ENCODE assay signal across 19 cellular contexts in the genomic region with DNA sequence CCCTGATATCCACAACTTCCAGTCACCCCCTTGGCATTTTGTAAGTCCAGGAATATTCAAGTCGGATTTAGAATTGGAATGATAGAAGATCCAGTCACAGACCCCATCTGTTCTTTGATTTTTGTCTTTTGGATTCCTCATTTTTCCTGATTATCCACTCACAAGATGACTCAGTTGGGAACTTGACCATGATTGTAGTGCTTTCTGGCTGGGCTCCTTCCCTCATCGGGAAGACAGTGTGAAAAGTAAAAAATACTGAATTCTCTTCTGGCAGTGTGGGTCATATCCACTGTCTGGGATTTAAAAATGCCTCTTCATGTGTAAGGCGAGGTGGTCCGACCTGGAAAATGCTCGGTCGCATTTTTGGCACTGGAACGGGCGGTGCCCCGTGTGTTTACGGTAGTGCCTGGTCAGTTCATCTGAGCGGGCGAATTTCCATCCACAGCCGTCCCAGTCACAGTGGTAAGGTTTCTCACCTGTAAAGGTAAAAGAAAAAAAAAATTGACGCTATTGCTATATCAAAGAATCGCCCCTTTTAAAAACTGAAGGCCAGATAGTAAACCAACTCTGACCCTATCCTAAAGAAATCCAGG. TPM values are rescaled to one million over a fixed set of nuclear protein-coding genes. Genes with fewer than 3 reads are reported as not detected.
DNase-seq lines count a peak whose midpoint lies in the region; ATAC-seq and TF ChIP-seq lines count a peak whose summit lies in the region.
"Had no signal": no experiment of that assay in that cellular context is flagged by ENCODE, and none has a peak within 500 bp of the region (broad histone marks: within the 10 kb centered on the region; RNA-seq: fewer than 3 reads in every experiment).

No MANE protein-coding gene starts in this region.

- no peak for TF ChIP-seq EP300 in esophagus muscularis mucosa (IDR thresholded peaks at IDR 0.05)

- H3K4me1 ChIP-seq in RWPE2 (ENCODE audit: insufficient read depth, poor library complexity, severe bottlenecking) (peaks cover 14% of the 10 kb centered on the region), esophagus muscularis mucosa (peaks cover 10 to 51% (median 40%) of the 10 kb centered on the region in 4 donors), mucosa of stomach (ENCODE audit: control insufficient read depth, insufficient read depth, low read length) (no peaks in the 10 kb centered on the region), thyroid gland (peaks cover 6 to 12% of the 10 kb centered on the region in 2 donors)
- H3K4me1 ChIP-seq in CD8-positive, alpha-beta memory T cell (ENCODE audit: insufficient read depth, low read length) = no peaks in the 10 kb centered on the region

- H3K27me3 Mint-ChIP-seq in CD8-positive, alpha-beta memory T cell = peaks cover 31 to 42% of the 10 kb centered on the region in 2 donors

- no peak overlapping the region for H3K27ac Mint-ChIP-seq in CD8-positive, alpha-beta memory T cell
- H3K27ac Mint-ChIP-seq: CD8-positive, alpha-beta T cell; effector memory CD8-positive, alpha-beta T cell; stimulated activated effector memory CD8-positive, alpha-beta T cell treated with anti-CD3 and anti-CD28 coated beads, Interleukin-12 subunit alpha, Interleukin-12 subunit beta, amount 100 ng/mL, for 72 hours had no signal

- no peak overlapping the region for H3K4me3 ChIP-seq in RWPE2 (ENCODE audit: severe bottlenecking)
- H3K4me3 ChIP-seq in esophagus muscularis mucosa = peak overlapping the region; percentile 80 to 94 (median 88)
- H3K4me3 ChIP-seq in mucosa of stomach (ENCODE audit: low read length) = peak overlapping the region; percentile 42
- H3K4me3 ChIP-seq in thyroid gland (replicated peaks in 1 of 3) = peak overlapping the region in 1 of 3 donors; percentile 5
- no peak overlapping the region for H3K4me3 ChIP-seq in CD8-positive, alpha-beta memory T cell (ENCODE audit: low read length)

- H3K4me1 Mint-ChIP-seq in CD8-positive, alpha-beta memory T cell = peaks cover 5 to 14% (median 7%) of the 10 kb centered on the region in 3 donors

- no peak for TF ChIP-seq CTCF in RWPE2 (IDR thresholded peaks at IDR 0.05; ENCODE audit: poor library complexity, severe bottlenecking)
- TF ChIP-seq CTCF in esophagus muscularis mucosa (IDR thresholded peaks at IDR 0.05) = no peak
- TF ChIP-seq CTCF in thyroid gland (IDR thresholded peaks at IDR 0.05) = no peak

- H3K9me3 Mint-ChIP-seq in CD8-positive, alpha-beta memory T cell = peaks cover 0 to 2% (median 0%) of the 10 kb centered on the region in 5 donors
- H3K9me3 Mint-ChIP-seq: CD8-positive, alpha-beta T cell; effector memory CD8-positive, alpha-beta T cell; stimulated activated effector memory CD8-positive, alpha-beta T cell treated with anti-CD3 and anti-CD28 coated beads, Interleukin-12 subunit alpha, Interleukin-12 subunit beta, amount 100 ng/mL, for 72 hours had no signal

- peaks cover 42% of the 10 kb centered on the region for H3K36me3 ChIP-seq in RWPE2 (ENCODE audit: low read depth)
- H3K36me3 ChIP-seq in esophagus muscularis mucosa = peaks cover 0 to 37% (median 22%) of the 10 kb centered on the region in 4 donors
- peaks cover 26% of the 10 kb centered on the region for H3K36me3 ChIP-seq in mucosa of stomach (ENCODE audit: control insufficient read depth, insufficient read depth, low read length)
- no peaks in the 10 kb centered on the region for H3K36me3 ChIP-seq in thyroid gland
- no peaks in the 10 kb centered on the region for H3K36me3 ChIP-seq in CD8-positive, alpha-beta memory T cell (ENCODE audit: insufficient read depth, low read length)

- no peaks in the 10 kb centered on the region for H3K36me3 Mint-ChIP-seq in CD8-positive, alpha-beta memory T cell
- H3K36me3 Mint-ChIP-seq: CD8-positive, alpha-beta T cell; stimulated activated effector memory CD8-positive, alpha-beta T cell treated with anti-CD3 and anti-CD28 coated beads, Interleukin-12 subunit alpha, Interleukin-12 subunit beta, amount 100 ng/mL, for 72 hours had no signal

- peak overlapping the region; percentile 96 for H3K9ac ChIP-seq in mucosa of stomach (ENCODE audit: low read length)

- TF ChIP-seq POLR2A in esophagus muscularis mucosa (IDR thresholded peaks at IDR 0.05; ENCODE audit: low read depth) = no peak
- TF ChIP-seq POLR2A in thyroid gland (IDR thresholded peaks at IDR 0.05) = no peak

- H3K27ac ChIP-seq in RWPE2 (ENCODE audit: poor library complexity, severe bottlenecking) = peak overlapping the region; percentile 17
- H3K27ac ChIP-seq in esophagus muscularis mucosa (replicated peaks in 1 of 4) = peak overlapping the region; percentile 94 to 95 (median 95)
- peak overlapping the region; percentile 21 to 91 (median 88) for H3K27ac ChIP-seq in thyroid gland
- no peak overlapping the region for H3K27ac ChIP-seq in CD8-positive, alpha-beta memory T cell (ENCODE audit: low read depth, low read length)

- H3K27me3 ChIP-seq in RWPE2 (ENCODE audit: insufficient read depth, poor library complexity, severe bottlenecking) (no peaks in the 10 kb centered on the region), esophagus muscularis mucosa (no peaks in the 10 kb centered on the region), mucosa of stomach (ENCODE audit: control insufficient read depth, insufficient read depth, low read length) (no peaks in the 10 kb centered on the region), thyroid gland (no peaks in the 10 kb centered on the region)
- H3K27me3 ChIP-seq in CD8-positive, alpha-beta memory T cell (ENCODE audit: insufficient read depth, low read length, poor library complexity, severe bottlenecking) = no peaks in the 10 kb centered on the region

- ATAC-seq in RWPE2 (ENCODE audit: low read depth) (no peak), HG03565 (IDR thresholded peaks at IDR 0.05; ENCODE audit: unreplicated experiment) (no peak), GM19463 (IDR thresholded peaks at IDR 0.05; ENCODE audit: unreplicated experiment) (no peak)
- ATAC-seq: CD8-positive, alpha-beta T cell; effector memory CD8-positive, alpha-beta T cell; stimulated activated effector memory CD8-positive, alpha-beta T cell treated with anti-CD3 and anti-CD28 coated beads, Interleukin-12 subunit alpha, Interleukin-12 subunit beta, amount 100 ng/mL, for 72 hours had no signal

- 68% methylated on average over 15 of the region's 15 CpGs for WGBS in esophagus muscularis mucosa
- WGBS in thyroid gland, 2 donors = 86 to 94% methylated on average over 15 of the region's 15 CpGs

- H3K9me3 ChIP-seq in RWPE2 (ENCODE audit: severe bottlenecking) (no peaks in the 10 kb centered on the region), esophagus muscularis mucosa (no peaks in the 10 kb centered on the region), mucosa of stomach (ENCODE audit: control insufficient read depth, low read length) (no peaks in the 10 kb centered on the region), thyroid gland (no peaks in the 10 kb centered on the region)
- H3K9me3 ChIP-seq in CD8-positive, alpha-beta memory T cell (ENCODE audit: low read length) = no peaks in the 10 kb centered on the region

- DNase-seq in RWPE2 (ENCODE audit: low spot score) (no peak), esophagus muscularis mucosa (ENCODE audit: extremely low spot score) (no peak), thyroid gland (no peak), NCI-H1105 (lab: John Stamatoyannopoulos, UW) (no peak)
- no peak for DNase-seq in CD8-positive, alpha-beta memory T cell
- DNase-seq: activated CD4-positive, alpha-beta T cell treated with anti-CD3 and anti-CD28 coated beads, Interleukin-2, amount 50 U/mL, for 4 hours; CD8-positive, alpha-beta T cell; effector memory CD8-positive, alpha-beta T cell; GOT3; hippocampal formation; KBM-7; NCI-H1436; NCI-H524; stimulated activated CD4-positive, alpha-beta T cell treated with anti-CD3 and anti-CD28 coated beads, Interleukin-4, amount 100 ng/mL, for 24 hours; T1000 had no signal

- intact Hi-C loops in esophagus muscularis mucosa (cut with DNase I) = loop anchor here (5.0 to 10.0 kb wide), 4 partner anchors 247 to 569 kb away; no protein-coding TSS in a partner anchor
- intact Hi-C loops in thyroid gland (cut with DNase I) = loop anchor here (10.0 kb wide), 1 partner anchor 259 kb away; no protein-coding TSS in a partner anchor

- H3K4me3 Mint-ChIP-seq in CD8-positive, alpha-beta memory T cell = no peak overlapping the region
- H3K4me3 Mint-ChIP-seq: CD8-positive, alpha-beta T cell; effector memory CD8-positive, alpha-beta T cell; stimulated activated effector memory CD8-positive, alpha-beta T cell treated with anti-CD3 and anti-CD28 coated beads, Interleukin-12 subunit alpha, Interleukin-12 subunit beta, amount 100 ng/mL, for 72 hours had no signal

- POLR2A ChIA-PET in CD8-positive, alpha-beta memory T cell (lab: Charles Lee) = no interaction called here

- CTCF ChIA-PET in CD8-positive, alpha-beta memory T cell (lab: Charles Lee) = no interaction called here

RNA-seq across cellular contexts. Expression of a gene that starts 4.0 kb away (rescaled TPM):
- total RNA-seq in esophagus muscularis mucosa (10 to 100 TPM; 41.9 to 87.5 (median 63.7) TPM), thyroid gland (10 to 100 TPM; 24.9 to 56.6 (median 30.3) TPM)
- under 1 TPM; 0.31 to 0.37 TPM for total RNA-seq in CD8-positive, alpha-beta memory T cell
- not detected for polyA plus RNA-seq in CD8-positive, alpha-beta memory T cell

Comparison
In these comparisons a context has a peak if more than half of its experiments do, and no peak if none do; other contexts are left out.
1. H3K4me3 ChIP-seq: peak in esophagus muscularis mucosa (4 of 4) and mucosa of stomach (single experiment); none in RWPE2 (single experiment) and CD8-positive, alpha-beta memory T cell (single experiment).
2. RNA of a gene that starts 4.0 kb away (total RNA-seq): 41.9 to 87.5 TPM in esophagus muscularis mucosa and 24.9 to 56.6 TPM in thyroid gland; 0.31 to 0.37 TPM in CD8-positive, alpha-beta memory T cell; every median in the first group is over 10 times any median in the second.